13 cellular contexts compared by ENCODE assay signal in the genomic region with DNA sequence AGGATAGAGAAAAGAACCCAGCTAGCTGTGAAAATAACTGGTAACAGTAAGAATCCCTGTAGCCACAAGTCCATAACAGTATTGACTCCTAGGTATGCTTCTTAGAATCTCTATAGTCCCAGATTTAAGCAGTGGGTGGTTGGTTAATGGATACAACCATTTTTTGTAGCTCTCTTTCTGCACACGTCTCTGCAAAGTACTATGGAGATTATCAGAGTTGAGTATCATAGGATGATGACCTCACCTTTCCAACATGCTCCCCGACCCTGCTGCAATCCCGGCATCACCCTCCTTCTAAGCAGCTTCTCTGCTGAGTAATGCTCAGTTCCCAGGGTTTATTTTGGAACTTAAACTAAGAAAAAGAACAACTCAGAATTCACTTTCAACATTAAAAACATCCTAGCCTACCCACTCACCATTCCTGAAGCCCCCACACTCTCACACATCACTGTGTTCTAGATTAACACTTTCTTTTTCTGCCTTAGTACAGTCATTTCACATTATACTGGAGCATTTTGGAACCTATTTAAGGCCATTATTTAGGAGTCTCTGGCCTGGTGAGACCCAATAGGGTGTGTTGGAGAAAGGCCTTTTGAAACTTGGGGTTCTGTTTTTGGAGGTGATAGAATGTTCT. TPM values are rescaled to one million over a fixed set of nuclear protein-coding genes. Genes with fewer than 3 reads are reported as not detected.
DNase-seq lines count a peak whose midpoint lies in the region; ATAC-seq and TF ChIP-seq lines count a peak whose summit lies in the region.
"Had no signal": no experiment of that assay in that cellular context is flagged by ENCODE, and none has a peak within 500 bp of the region (broad histone marks: within the 10 kb centered on the region; RNA-seq: fewer than 3 reads in every experiment).

No MANE protein-coding gene starts in this region.

- H3K27ac ChIP-seq in heart right ventricle = peak overlapping the region in 6 of 10 donors; percentile 53 to 99 (median 97)
- no peak overlapping the region for H3K27ac ChIP-seq in WERI-Rb-1
- peak overlapping the region; percentile 93 to 95 for H3K27ac ChIP-seq in uterus
- H3K27ac ChIP-seq in tibial nerve = no peak overlapping the region
- H3K27ac ChIP-seq: gastroesophageal sphincter had no signal

- H3K9me3 ChIP-seq in heart right ventricle = no peaks in the 10 kb centered on the region
- no peaks in the 10 kb centered on the region for H3K9me3 ChIP-seq in WERI-Rb-1 (ENCODE audit: severe bottlenecking)
- no peaks in the 10 kb centered on the region for H3K9me3 ChIP-seq in uterus
- no peaks in the 10 kb centered on the region for H3K9me3 ChIP-seq in tibial nerve
- H3K9me3 ChIP-seq: gastroesophageal sphincter had no signal

- no peak for TF ChIP-seq EP300 in tibial nerve (IDR thresholded peaks at IDR 0.05)

- TF ChIP-seq POLR2A in uterus (IDR thresholded peaks at IDR 0.05) = no peak
- TF ChIP-seq POLR2A in tibial nerve (IDR thresholded peaks at IDR 0.05) = no peak

- H3K4me1 ChIP-seq in heart right ventricle = peaks cover 2 to 34% (median 12%) of the 10 kb centered on the region in 9 donors
- no peaks in the 10 kb centered on the region for H3K4me1 ChIP-seq in uterus
- H3K4me1 ChIP-seq in tibial nerve = peaks cover 0 to 15% (median 0%) of the 10 kb centered on the region in 4 donors

- TF ChIP-seq CTCF in heart right ventricle (IDR thresholded peaks at IDR 0.05) = no peak
- TF ChIP-seq CTCF in WERI-Rb-1 (IDR thresholded peaks at IDR 0.05; ENCODE audit: low read depth, low read length) = no peak
- TF ChIP-seq CTCF in uterus (IDR thresholded peaks at IDR 0.05) = no peak
- no peak for TF ChIP-seq CTCF in tibial nerve (IDR thresholded peaks at IDR 0.05)

- WGBS in heart right ventricle, 2 donors = 47 to 50% methylated on average over 3 of the region's 3 CpGs
- 61% methylated on average over 3 of the region's 3 CpGs for WGBS in tibial nerve, 2 donors

- H3K27me3 ChIP-seq in heart right ventricle (no peaks in the 10 kb centered on the region), WERI-Rb-1 (ENCODE audit: insufficient read depth, low read depth, severe bottlenecking) (no peaks in the 10 kb centered on the region), uterus (no peaks in the 10 kb centered on the region), tibial nerve (no peaks in the 10 kb centered on the region)
- H3K27me3 ChIP-seq: gastroesophageal sphincter had no signal

- DNase-seq in heart right ventricle (peak in 1 of 2 donors; percentile 29), left ventricle myocardium superior (no peak), WERI-Rb-1 (peak; percentile 47), hepatic stellate cell (ENCODE audit: low spot score) (peak; percentile 89), uterus (peak in 1 of 2 donors; percentile 69), tibial nerve (ENCODE audit: low spot score in 2 of 2) (no peak), NCI-H146 treated with DMSO at 0.1 percent for 48 hours (lab: John Stamatoyannopoulos, UW; ENCODE audit: unreplicated experiment) (no peak), MV-4-11 (lab: John Stamatoyannopoulos, UW) (no peak)
- DNase-seq: CD4-positive, CD25-positive, alpha-beta regulatory T cell; NCI-H446 treated with DMSO at 0.1 percent for 48 hours; posterior cingulate gyrus had no signal

- no peak overlapping the region for H3K4me3 ChIP-seq in heart right ventricle
- no peak overlapping the region for H3K4me3 ChIP-seq in WERI-Rb-1 (ENCODE audit: low read depth, low read length)
- no peak overlapping the region for H3K4me3 ChIP-seq in uterus
- H3K4me3 ChIP-seq in tibial nerve = no peak overlapping the region
- H3K4me3 ChIP-seq: gastroesophageal sphincter had no signal

- ATAC-seq in heart right ventricle (peak in 1 of 8 donors; percentile 21), left ventricle myocardium superior (no peak)
- ATAC-seq: gastroesophageal sphincter; stimulated activated memory B cell treated with anti-CD40 and anti-IgM and Interleukin-4, amounts not matched to agents 10 μg/mL and 1 μg/mL and 100 μg/mL, for 72 hours had no signal

- intact Hi-C loops in heart right ventricle (cut with DNase I) = loop anchor here in 1 of 10 donors (5.0 kb wide), 1 partner anchor 56 kb away; a partner anchor contains a TSS
- intact Hi-C loops in left ventricle myocardium superior (cut with micrococcal nuclease) = no loop called here
- intact Hi-C loops in uterus (cut with DNase I; ENCODE audit: low total_unique reads) = no loop called here

- peaks cover 0 to 4% (median 0%) of the 10 kb centered on the region in 9 donors for H3K36me3 ChIP-seq in heart right ventricle
- H3K36me3 ChIP-seq in WERI-Rb-1 = peaks cover 50% of the 10 kb centered on the region
- H3K36me3 ChIP-seq in uterus = no peaks in the 10 kb centered on the region
- no peaks in the 10 kb centered on the region for H3K36me3 ChIP-seq in tibial nerve
- H3K36me3 ChIP-seq: gastroesophageal sphincter had no signal

RNA-seq across cellular contexts. Expression of a gene that starts 2.7 kb away (rescaled TPM):
- total RNA-seq in heart right ventricle = 10 to 100 TPM in 7 of 10 donors, 1 to 10 TPM in 3; 1.4 to 57.8 (median 28.1) TPM
- 10 to 100 TPM in 1 of 2 donors, 1 to 10 TPM in 1; 4.9 to 11.3 TPM for polyA plus RNA-seq in heart right ventricle
- 1.8 TPM for total RNA-seq in left ventricle myocardium superior
- 10 to 100 TPM in 1 of 4 donors, 1 to 10 TPM in 3; 1.3 to 10.6 (median 5.6) TPM for total RNA-seq in uterus
- total RNA-seq in tibial nerve = 1 to 10 TPM; 1.2 to 2.7 (median 2.0) TPM

RNA-seq across cellular contexts. Expression of a gene that starts 3.4 kb away (rescaled TPM):
- total RNA-seq in heart right ventricle (10 to 100 TPM; 26.1 to 45.6 (median 30.5) TPM), left ventricle myocardium superior (27.2 TPM), uterus (10 to 100 TPM; 21.5 to 80.8 (median 39.4) TPM), tibial nerve (10 to 100 TPM; 72.4 to 87.4 (median 80.8) TPM)
- 10 to 100 TPM; 28.6 to 34.1 TPM for polyA plus RNA-seq in heart right ventricle

RNA-seq across cellular contexts. Expression of a gene that starts 7.7 kb away (rescaled TPM):
- total RNA-seq in heart right ventricle (10 to 100 TPM in 9 of 10 donors, 1 to 10 TPM in 1; 9.1 to 14.4 (median 10.6) TPM), left ventricle myocardium superior (9.8 TPM), uterus (100 to 1,000 TPM in 1 of 4 donors, 10 to 100 TPM in 2, 1 to 10 TPM in 1; 7.4 to 285 (median 21.2) TPM), tibial nerve (10 to 100 TPM; 17.4 to 43.1 (median 22.3) TPM)
- polyA plus RNA-seq in heart right ventricle = 10 to 100 TPM in 1 of 2 donors, 1 to 10 TPM in 1; 3.4 to 11.4 TPM

RNA-seq across cellular contexts. Expression of a gene that starts 15.3 kb away (rescaled TPM):
- total RNA-seq in heart right ventricle (10 to 100 TPM in 3 of 10 donors, 1 to 10 TPM in 7; 5.4 to 12.6 (median 8.0) TPM), left ventricle myocardium superior (7.3 TPM), uterus (1 to 10 TPM in 3 of 4 donors, under 1 TPM in 1; 0.59 to 8.5 (median 3.8) TPM), tibial nerve (1 to 10 TPM; 5.0 to 9.6 (median 6.5) TPM)
- polyA plus RNA-seq in heart right ventricle = 1 to 10 TPM; 5.2 to 5.8 TPM

RNA-seq across cellular contexts. Expression of a gene that starts 26.5 kb away (rescaled TPM):
- total RNA-seq in heart right ventricle = under 1 TPM; 0.21 to 0.78 (median 0.32) TPM
- polyA plus RNA-seq in heart right ventricle = 1 to 10 TPM in 1 of 2 donors, under 1 TPM in 1; 0.06 to 1.8 TPM
- 0.32 TPM for total RNA-seq in left ventricle myocardium superior
- total RNA-seq in uterus = under 1 TPM in 2 of 4 donors, not detected in 2; 0.24 to 0.55 TPM
- total RNA-seq in tibial nerve = 1 to 10 TPM in 2 of 4 donors, under 1 TPM in 1, not detected in 1; 0.22 to 2.2 (median 1.3) TPM

Comparison
In these comparisons a context has a peak if more than half of its experiments do, and no peak if none do; other contexts are left out.
1. DNase-seq: peak in WERI-Rb-1 (single experiment) and hepatic stellate cell (single experiment); none in left ventricle myocardium superior (single experiment), tibial nerve (0 of 2), NCI-H146 treated with DMSO at 0.1 percent for 48 hours (single experiment) and MV-4-11 (single experiment).
2. H3K27ac ChIP-seq: peak in heart right ventricle (6 of 10) and uterus (2 of 2); none in WERI-Rb-1 (single experiment) and tibial nerve (0 of 4).